2 cellular contexts compared by ENCODE assay signal in genomic region chr1:57278558-57278957, GRCh38.
TF ChIP-seq lines count a peak whose summit lies in the region.

No MANE protein-coding gene starts in this region.

TF ChIP-seq in IMR-90, 13 proteins besides CTCF, POLR2A, EP300 and RAD21:
- TF ChIP-seq CEBPB (IDR thresholded peaks at IDR 0.05; ENCODE audit: low read depth, low read length) (peak; percentile 61), SMC3 (IDR thresholded peaks at IDR 0.05; ENCODE audit: low read depth, low read length) (no peak)

TF ChIP-seq in HepG2, 621 proteins besides CTCF, POLR2A, EP300 and RAD21 (continues in another document):
- TF ChIP-seq KDM1A (CRISPR knock-in tag; IDR thresholded peaks at IDR 0.05) (peak; percentile 75; the same call in 1 of the 2 replicates), KAT2B (IDR thresholded peaks at IDR 0.05; ENCODE audit: borderline replicate concordance, low read depth, low read length) (peak; percentile 32; the same call in 1 of the 2 replicates), KLF6 (CRISPR knock-in tag; IDR thresholded peaks at IDR 0.05) (0 out of 2 replicates have a peak, but pooled peaks have one; percentile 48), ZNF644 (CRISPR knock-in tag; IDR thresholded peaks at IDR 0.05; ENCODE audit: low read depth) (0 out of 2 replicates have a peak, but pooled peaks have one; percentile 42), HMG20A (CRISPR knock-in tag; IDR thresholded peaks at IDR 0.05; ENCODE audit: borderline replicate concordance) (peak; percentile 60; the same call in 1 of the 2 replicates), PATZ1 (CRISPR knock-in tag; IDR thresholded peaks at IDR 0.05) (peak; percentile 63), HOXA3 (CRISPR knock-in tag; IDR thresholded peaks at IDR 0.05) (peak; percentile 50; the same call in 1 of the 2 replicates), ZKSCAN5 (CRISPR knock-in tag; IDR thresholded peaks at IDR 0.05) (no peak), THAP11 (CRISPR knock-in tag; IDR thresholded peaks at IDR 0.05) (peak; percentile 67), GATAD2A (CRISPR knock-in tag; IDR thresholded peaks at IDR 0.05) (peak; percentile 91), KAT8 (CRISPR knock-in tag; IDR thresholded peaks at IDR 0.05) (0 out of 2 replicates have a peak, but pooled peaks have one; percentile 22), FOXK1 (CRISPR knock-in tag; IDR thresholded peaks at IDR 0.05; ENCODE audit: borderline replicate concordance, low read depth) (peak; percentile 61; the same call in 1 of the 2 replicates), RXRB (CRISPR knock-in tag; IDR thresholded peaks at IDR 0.05; ENCODE audit: borderline replicate concordance) (peak; percentile 35; the same call in 1 of the 2 replicates), SOX6 (IDR thresholded peaks at IDR 0.05) (no peak), SOX6 (CRISPR knock-in tag; IDR thresholded peaks at IDR 0.05) (peak; percentile 94), SOX5 (CRISPR knock-in tag; IDR thresholded peaks at IDR 0.05; ENCODE audit: borderline replicate concordance) (peak; percentile 76; the same call in 1 of the 2 replicates), ZNF296 (CRISPR knock-in tag; conservative IDR thresholded peaks at IDR 0.05) (no peak), CEBPB (IDR thresholded peaks at IDR 0.05; ENCODE audit: borderline replicate concordance, low read depth, low read length) (peak; percentile 97), PITX1 (CRISPR knock-in tag; IDR thresholded peaks at IDR 0.05) (peak; percentile 53; the same call in 1 of the 2 replicates), HMG20B (CRISPR knock-in tag; conservative IDR thresholded peaks at IDR 0.05) (0 out of 2 replicates have a peak, but pooled peaks have one; percentile 28), FOXO1 (CRISPR knock-in tag; IDR thresholded peaks at IDR 0.05) (peak; percentile 91), ELF3 (CRISPR knock-in tag; IDR thresholded peaks at IDR 0.05) (no peak), ZNF792 (CRISPR knock-in tag; IDR thresholded peaks at IDR 0.05) (no peak), KLF16 (CRISPR knock-in tag; IDR thresholded peaks at IDR 0.05) (peak in 1 of 2 experiments; percentile 63; a peak in 1 of 4 replicates), NFKBIZ (CRISPR knock-in tag; IDR thresholded peaks at IDR 0.05) (no peak), ETV5 (CRISPR knock-in tag; IDR thresholded peaks at IDR 0.05; ENCODE audit: borderline replicate concordance) (peak; percentile 21; the same call in 1 of the 2 replicates), ONECUT2 (CRISPR knock-in tag; IDR thresholded peaks at IDR 0.05) (peak; percentile 90), ZNF441 (CRISPR knock-in tag; IDR thresholded peaks at IDR 0.05; ENCODE audit: borderline replicate concordance) (peak; percentile 81), ZNF710 (CRISPR knock-in tag; IDR thresholded peaks at IDR 0.05; ENCODE audit: borderline replicate concordance) (peak; percentile 33; the same call in 1 of the 2 replicates), RFXAP (CRISPR knock-in tag; IDR thresholded peaks at IDR 0.05; ENCODE audit: borderline replicate concordance) (no peak), ZNF281 (CRISPR knock-in tag; IDR thresholded peaks at IDR 0.05; ENCODE audit: borderline replicate concordance) (peak; percentile 32; the same call in 1 of the 2 replicates), CEBPG (CRISPR knock-in tag; IDR thresholded peaks at IDR 0.05) (peak; percentile 93), GFI1 (CRISPR knock-in tag; IDR thresholded peaks at IDR 0.05; ENCODE audit: borderline replicate concordance) (peak; percentile 60; the same call in 1 of the 2 replicates), ZNF260 (CRISPR knock-in tag; IDR thresholded peaks at IDR 0.05; ENCODE audit: borderline replicate concordance, low read depth) (no peak), ZNF430 (CRISPR knock-in tag; IDR thresholded peaks at IDR 0.05) (0 out of 2 replicates have a peak, but pooled peaks have one; percentile 33), RXRA (CRISPR knock-in tag; IDR thresholded peaks at IDR 0.05) (peak; percentile 16; the same call in 1 of the 2 replicates), ARNTL (CRISPR knock-in tag; IDR thresholded peaks at IDR 0.05) (no peak), CBX5 (CRISPR knock-in tag; IDR thresholded peaks at IDR 0.05; ENCODE audit: borderline replicate concordance) (peak; percentile 51; the same call in 1 of the 2 replicates), HDAC2 (CRISPR knock-in tag; IDR thresholded peaks at IDR 0.05) (peak; percentile 44; the same call in 1 of the 2 replicates), FOXP1 (IDR thresholded peaks at IDR 0.05) (peak; percentile 37; the same call in 1 of the 2 replicates), FOXP1 (CRISPR knock-in tag; IDR thresholded peaks at IDR 0.05) (peak; percentile 99), ISL2 (CRISPR knock-in tag; IDR thresholded peaks at IDR 0.05) (peak; percentile 52; the same call in 1 of the 2 replicates), MIXL1 (CRISPR knock-in tag; IDR thresholded peaks at IDR 0.05) (peak; percentile 67; the same call in 1 of the 2 replicates), HDAC1 (CRISPR knock-in tag; IDR thresholded peaks at IDR 0.05) (peak; percentile 58; the same call in 1 of the 2 replicates), HHEX (CRISPR knock-in tag; IDR thresholded peaks at IDR 0.05) (no peak), ZNF619 (CRISPR knock-in tag; IDR thresholded peaks at IDR 0.05) (no peak), ZNF292 (CRISPR knock-in tag; IDR thresholded peaks at IDR 0.05; ENCODE audit: borderline replicate concordance, low read depth) (peak; percentile 94; the same call in 1 of the 2 replicates), ZNF331 (CRISPR knock-in tag; IDR thresholded peaks at IDR 0.05) (peak; percentile 49; the same call in 1 of the 2 replicates), GABPB1 (CRISPR knock-in tag; IDR thresholded peaks at IDR 0.05) (no peak), TCF7 (IDR thresholded peaks at IDR 0.05; ENCODE audit: low read depth) (peak; percentile 58), SIX1 (CRISPR knock-in tag; IDR thresholded peaks at IDR 0.05; ENCODE audit: borderline replicate concordance) (0 out of 2 replicates have a peak, but pooled peaks have one; percentile 18), FOSL2 (CRISPR knock-in tag; IDR thresholded peaks at IDR 0.05) (peak; percentile 84), PAXIP1 (CRISPR knock-in tag; conservative IDR thresholded peaks at IDR 0.05) (peak; percentile 68; the same call in 1 of the 2 replicates), ZNF550 (CRISPR knock-in tag; IDR thresholded peaks at IDR 0.05; ENCODE audit: borderline replicate concordance) (no peak), HNF4A (CRISPR knock-in tag; IDR thresholded peaks at IDR 0.05) (peak; percentile 51), ZNF121 (CRISPR knock-in tag; IDR thresholded peaks at IDR 0.05) (no peak), SP1 (IDR thresholded peaks at IDR 0.05) (no peak), SP1 (CRISPR knock-in tag; IDR thresholded peaks at IDR 0.05) (no peak), MAX (IDR thresholded peaks at IDR 0.05) (peak; percentile 40; the same call in 1 of the 2 replicates), ZBTB1 (CRISPR knock-in tag; IDR thresholded peaks at IDR 0.05; ENCODE audit: borderline replicate concordance) (no peak), TFE3 (CRISPR knock-in tag; IDR thresholded peaks at IDR 0.05) (no peak), CREB1 (IDR thresholded peaks at IDR 0.05) (no peak), CREB1 (CRISPR knock-in tag; IDR thresholded peaks at IDR 0.05) (peak; percentile 28; the same call in 1 of the 2 replicates), THRA (CRISPR knock-in tag; IDR thresholded peaks at IDR 0.05; ENCODE audit: borderline replicate concordance) (peak; percentile 38; the same call in 1 of the 2 replicates)
